Comparison of ENCODE assay signal across 18 cellular contexts in the genomic region with DNA sequence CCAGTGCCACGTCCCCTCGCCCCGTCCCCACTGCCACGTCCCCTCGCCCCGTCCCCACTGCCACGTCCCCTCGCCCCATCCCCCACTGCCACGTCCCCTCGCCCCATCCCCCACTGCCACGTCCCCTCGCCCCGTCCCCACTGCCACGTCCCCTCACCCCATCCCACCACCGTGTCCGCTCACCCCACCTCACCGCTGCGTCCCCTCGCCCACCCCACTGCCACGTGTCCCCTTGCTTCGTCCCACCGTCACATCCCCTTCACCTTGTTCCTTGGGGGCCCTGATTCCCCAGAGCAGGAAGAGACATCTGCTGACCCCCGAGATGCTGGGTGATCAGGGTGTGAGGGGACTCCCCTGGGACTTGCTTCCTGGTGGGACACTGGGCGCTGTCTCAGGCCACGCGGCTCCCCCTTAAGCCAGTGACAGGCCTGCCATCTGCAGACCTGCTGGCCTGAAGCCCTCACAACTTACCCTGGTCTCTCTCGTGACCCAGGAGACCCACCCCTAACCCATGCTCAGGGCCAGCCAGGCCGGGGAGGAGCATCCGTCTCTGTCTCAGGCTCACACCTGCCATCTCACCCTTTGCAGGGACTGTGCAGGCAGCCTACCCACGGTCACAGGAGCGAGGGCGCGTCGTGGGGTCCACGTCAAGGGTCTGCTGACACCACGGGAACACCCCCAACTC.
DNase-seq lines count a peak whose midpoint lies in the region; ATAC-seq and TF ChIP-seq lines count a peak whose summit lies in the region.
"Had no signal": no experiment of that assay in that cellular context is flagged by ENCODE, and none has a peak within 500 bp of the region (broad histone marks: within the 10 kb centered on the region; RNA-seq: fewer than 3 reads in every experiment).

No MANE protein-coding gene starts in this region.

- H3K36me3 ChIP-seq in RWPE2 (ENCODE audit: low read depth) (no peaks in the 10 kb centered on the region), neuronal stem cell (replicated peaks in 1 of 2; ENCODE audit: control insufficient read depth in 2 of 2, insufficient read depth in 2 of 2, low read length in 2 of 2) (peaks cover under 1 to 2% of the 10 kb centered on the region in 2 donors), vagina (no peaks in the 10 kb centered on the region), testis (ENCODE audit: low read depth, missing control alignments) (no peaks in the 10 kb centered on the region)

- H3K4ac ChIP-seq in neuronal stem cell (ENCODE audit: low read length) = peak overlapping the region; percentile 37

- intact Hi-C loops in right cardiac atrium (cut with DNase I) = no loop called here
- intact Hi-C loops in left cardiac atrium (cut with DNase I) = no loop called here
- intact Hi-C loops in vagina (cut with DNase I) = no loop called here
- intact Hi-C loops in testis (cut with DNase I; ENCODE audit: low total_unique reads) = no loop called here

- H3K4me3 ChIP-seq in right cardiac atrium (ENCODE audit: low read length) (no peak overlapping the region), RWPE2 (ENCODE audit: severe bottlenecking) (no peak overlapping the region), neuronal stem cell (ENCODE audit: low read length in 2 of 2) (no peak overlapping the region), vagina (no peak overlapping the region), testis (no peak overlapping the region)
- H3K4me3 ChIP-seq: BLaER1, GM23338 had no signal

- WGBS in right cardiac atrium = 95% methylated on average over 33 of the region's 36 CpGs
- no CpG with 5 or more reads among the region's 36 CpGs for WGBS in neuronal stem cell (ENCODE audit: extremely low coverage in 2 of 2, insufficient read length in 2 of 2, insufficient replicate concordance in 1 of 2), 2 donors
- WGBS in testis, 2 donors = 94 to 97% methylated on average over 18 to 24 of the region's 36 CpGs

- TF ChIP-seq POLR2A in vagina (IDR thresholded peaks at IDR 0.05) (no peak), testis (IDR thresholded peaks at IDR 0.05) (no peak)

- no peak overlapping the region for H4K91ac ChIP-seq in neuronal stem cell (ENCODE audit: low read depth, low read length, poor library complexity)

- H4K8ac ChIP-seq in neuronal stem cell (ENCODE audit: low read depth, low read length) = no peak overlapping the region

- H3K79me1 ChIP-seq in neuronal stem cell (ENCODE audit: low read depth, low read length) = peaks cover 7% of the 10 kb centered on the region

- H3K27ac ChIP-seq in right cardiac atrium (ENCODE audit: low read length) (no peak overlapping the region), RWPE2 (ENCODE audit: poor library complexity, severe bottlenecking) (peak overlapping the region; percentile 13), neuronal stem cell (replicated peaks; ENCODE audit: low read length) (no peak overlapping the region), vagina (peak overlapping the region; percentile 20), testis (no peak overlapping the region)
- H3K27ac ChIP-seq: BLaER1, HL-60 had no signal

- H3K4me1 ChIP-seq in right cardiac atrium (ENCODE audit: control insufficient read depth, insufficient read depth, low read length) (no peaks in the 10 kb centered on the region), RWPE2 (ENCODE audit: insufficient read depth, poor library complexity, severe bottlenecking) (peaks cover 5% of the 10 kb centered on the region), neuronal stem cell (ENCODE audit: control insufficient read depth in 2 of 2, insufficient read depth in 1 of 2, low read depth in 1 of 2, low read length in 2 of 2) (no peaks in the 10 kb centered on the region), vagina (peaks cover 10% of the 10 kb centered on the region), testis (peaks cover 12% of the 10 kb centered on the region)

- H3K18ac ChIP-seq in neuronal stem cell (ENCODE audit: low read length) = peak overlapping the region; percentile 57

- peak overlapping the region; percentile 12 for H3K14ac ChIP-seq in neuronal stem cell (ENCODE audit: low read length)

- DNase-seq in right cardiac atrium (peak in 2 of 3 donors; percentile 26 to 48), left cardiac atrium (no peak), RWPE2 (ENCODE audit: low spot score) (no peak), neuronal stem cell (ENCODE audit: low spot score) (no peak), vagina (ENCODE audit: extremely low spot score in 2 of 2) (no peak), CD1c-positive myeloid dendritic cell (ENCODE audit: extremely low spot score) (no peak), testis (no peak)
- DNase-seq: 8988T; CD8-positive, alpha-beta memory T cell; COR-L47; DMS 273 treated with DMSO at 0.1 percent for 48 hours; DMS53; DND-41; HCEC 1CT had no signal

- H2BK5ac ChIP-seq in neuronal stem cell (ENCODE audit: low read length) = no peak overlapping the region

- H2BK15ac ChIP-seq in neuronal stem cell (ENCODE audit: low read length) = no peak overlapping the region

- H2BK12ac ChIP-seq in neuronal stem cell (ENCODE audit: low read length) = no peak overlapping the region

- ATAC-seq in right cardiac atrium = no peak
- ATAC-seq in left cardiac atrium = no peak
- no peak for ATAC-seq in RWPE2 (ENCODE audit: low read depth)
- ATAC-seq in HG03196 (IDR thresholded peaks at IDR 0.05; ENCODE audit: unreplicated experiment) = no peak
- ATAC-seq: GM23338 had no signal

- H3K23ac ChIP-seq in neuronal stem cell (ENCODE audit: low read depth, low read length, poor library complexity) = no peak overlapping the region

- no peak overlapping the region for H2AFZ ChIP-seq in neuronal stem cell (ENCODE audit: low read length)
- H2AFZ ChIP-seq: GM23338 had no signal

- H3K9ac ChIP-seq in neuronal stem cell (ENCODE audit: low read depth, low read length, poor library complexity) = no peak overlapping the region
- H3K9ac ChIP-seq: BLaER1 had no signal

- H3K9me3 ChIP-seq in right cardiac atrium (ENCODE audit: control insufficient read depth, low read length) = no peaks in the 10 kb centered on the region
- H3K9me3 ChIP-seq in RWPE2 (ENCODE audit: severe bottlenecking) = no peaks in the 10 kb centered on the region
- H3K9me3 ChIP-seq in neuronal stem cell (replicated peaks in 1 of 2; ENCODE audit: control insufficient read depth in 2 of 2, insufficient read depth in 1 of 2, low read depth in 1 of 2, low read length in 2 of 2) = peaks cover 0 to 7% of the 10 kb centered on the region in 2 donors
- no peaks in the 10 kb centered on the region for H3K9me3 ChIP-seq in vagina
- H3K9me3 ChIP-seq in testis = no peaks in the 10 kb centered on the region

- H2AK5ac ChIP-seq in neuronal stem cell (ENCODE audit: low read depth, low read length) = no peak overlapping the region

- no peak overlapping the region for H3K4me2 ChIP-seq in neuronal stem cell (ENCODE audit: insufficient read depth, low read length, poor library complexity, severe bottlenecking)
- H3K4me2 ChIP-seq: BLaER1, GM23338 had no signal

- TF ChIP-seq CTCF in RWPE2 (IDR thresholded peaks at IDR 0.05; ENCODE audit: poor library complexity, severe bottlenecking) = no peak
- TF ChIP-seq CTCF in vagina (IDR thresholded peaks at IDR 0.05) = no peak
- no peak for TF ChIP-seq CTCF in testis (IDR thresholded peaks at IDR 0.05)

- H3K27me3 ChIP-seq in right cardiac atrium (ENCODE audit: control insufficient read depth, insufficient read depth) (no peaks in the 10 kb centered on the region), RWPE2 (ENCODE audit: insufficient read depth, poor library complexity, severe bottlenecking) (no peaks in the 10 kb centered on the region), neuronal stem cell (ENCODE audit: control insufficient read depth in 3 of 3, insufficient read depth in 3 of 3, low read depth in 1 of 3, low read length in 3 of 3) (no peaks in the 10 kb centered on the region), vagina (no peaks in the 10 kb centered on the region), testis (no peaks in the 10 kb centered on the region)
- H3K27me3 ChIP-seq: BLaER1 had no signal

- no peak overlapping the region for H2BK120ac ChIP-seq in neuronal stem cell (ENCODE audit: low read depth, low read length)

Comparison
In these comparisons a context has a peak if more than half of its experiments do, and no peak if none do; other contexts are left out.
1. DNase-seq: peak in right cardiac atrium (2 of 3); none in left cardiac atrium (single experiment), RWPE2 (single experiment), neuronal stem cell (single experiment), vagina (0 of 2), CD1c-positive myeloid dendritic cell (single experiment) and testis (single experiment).
2. H3K27ac ChIP-seq: peak in RWPE2 (single experiment) and vagina (single experiment); none in right cardiac atrium (single experiment), neuronal stem cell (single experiment) and testis (0 of 2).